Comparison of ENCODE assay signal across 26 cellular contexts in genomic region chr17:54876656-54877195, GRCh38. TPM values are rescaled to one million over a fixed set of nuclear protein-coding genes. Genes with fewer than 3 reads are reported as not detected.
"Had no signal": no experiment of that assay in that cellular context is flagged by ENCODE, and none has a peak within 500 bp of the region (broad histone marks: within the 10 kb centered on the region; RNA-seq: fewer than 3 reads in every experiment).

No MANE protein-coding gene starts in this region.

- H3K9me3 Mint-ChIP-seq: T-cell had no signal

- H3K9me3 ChIP-seq: SK-N-SH had no signal

- H3K9me2 ChIP-seq: SK-N-SH had no signal

- H3K27ac Mint-ChIP-seq: T-cell had no signal

- H3K4me2 ChIP-seq: SK-N-SH had no signal

- H3K36me3 Mint-ChIP-seq: T-cell had no signal

- H3K4me1 Mint-ChIP-seq: T-cell had no signal

- H3K9ac ChIP-seq: SK-N-SH had no signal

- ATAC-seq: Panc1, PC-3, T-cell had no signal

- H3K27ac ChIP-seq: HL-60, RWPE1 had no signal

- DNase-seq: KBM-7, MV-4-11, NCI-H1048, NCI-H1105 treated with DMSO at 0.1 percent for 48 hours, NCI-H1417 treated with DMSO at 0.1 percent for 48 hours, NCI-H146, NCI-H1694 treated with DMSO at 0.1 percent for 48 hours, NCI-H1930, NCI-H2081, NCI-H2107, NCI-H2171, NCI-H226, NCI-H446, NCI-H510A, NCI-H524 treated with DMSO at 0.1 percent for 48 hours, NCI-H69, NCI-H774, PC-3, SHP77, SK-N-SH, SW 1271, T-cell had no signal

- H3K4me3 Mint-ChIP-seq: T-cell had no signal

RNA-seq across cellular contexts. Expression of gene TOM1L1, which starts 23.9 kb away (rescaled TPM):
- total RNA-seq: OCI-LY7 had no signal
